In the genomic region with DNA sequence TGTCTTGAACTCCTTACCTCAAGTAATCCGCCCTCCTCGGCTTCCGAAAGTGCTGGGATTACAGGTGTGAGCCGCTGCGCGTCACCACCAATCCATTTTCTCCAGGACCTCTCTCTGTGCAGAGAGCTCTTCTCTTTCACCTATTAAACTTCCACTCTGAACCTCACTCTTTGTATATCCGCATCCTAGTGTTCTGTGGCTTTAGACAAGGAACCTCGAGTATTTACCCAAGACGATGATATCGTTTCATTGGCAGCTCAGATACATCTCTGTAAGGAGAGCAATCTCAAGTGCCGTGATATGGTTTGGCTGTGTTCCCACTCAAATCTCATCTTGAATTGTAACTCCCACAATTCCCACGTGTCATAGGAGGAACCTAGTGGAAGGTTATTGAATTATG, we compare ENCODE assay signal across 15 cellular contexts.
"Had no signal": no experiment of that assay in that cellular context is flagged by ENCODE, and none has a peak within 500 bp of the region (broad histone marks: within the 10 kb centered on the region; RNA-seq: fewer than 3 reads in every experiment).

No MANE protein-coding gene starts in this region.

- H3K27ac ChIP-seq: cardiac muscle cell, coronary artery, neutrophil, skin epidermis had no signal

- H3K27me3 ChIP-seq: cardiac muscle cell, neutrophil had no signal

- DNase-seq: activated CD4-positive, alpha-beta T cell treated with anti-CD3 and anti-CD28 coated beads for 1 hour; activated CD4-positive, alpha-beta T cell treated with anti-CD3 and anti-CD28 coated beads, Interleukin-2, amount 50 U/mL, for 48 hours; activated gamma-delta T cell treated with Interleukin-2 at 50 U/mL for 16 hours; activated naive CD8-positive, alpha-beta T cell treated with anti-CD3 and anti-CD28 coated beads for 36 hours; activated T-cell treated with anti-CD3 and anti-CD28 coated beads, Interleukin-2, amount 50 U/mL, for 4 hours; aorta; effector memory CD8-positive, alpha-beta T cell; hypothalamus; mucosa of descending colon; naive thymus-derived CD8-positive, alpha-beta T cell had no signal

- H3K4me3 ChIP-seq: cardiac muscle cell, coronary artery, mucosa of descending colon, skin epidermis had no signal

- H3K4me3 Mint-ChIP-seq: activated naive CD8-positive, alpha-beta T cell treated with anti-CD3 and anti-CD28 coated beads for 36 hours; activated T-cell treated with anti-CD3 and anti-CD28 coated beads, Interleukin-2, amount 50 U/mL, for 4 hours; effector memory CD8-positive, alpha-beta T cell; naive thymus-derived CD8-positive, alpha-beta T cell had no signal

- FAIRE-seq: urothelium cell line had no signal

- ATAC-seq: activated T-cell treated with anti-CD3 and anti-CD28 coated beads, Interleukin-2, amount 50 U/mL, for 4 hours; effector memory CD8-positive, alpha-beta T cell; mucosa of descending colon; naive thymus-derived CD8-positive, alpha-beta T cell had no signal

- H3K36me3 ChIP-seq: cardiac muscle cell, neutrophil had no signal

- H3K27ac Mint-ChIP-seq: activated naive CD8-positive, alpha-beta T cell treated with anti-CD3 and anti-CD28 coated beads for 36 hours; effector memory CD8-positive, alpha-beta T cell had no signal

- H3K27me3 Mint-ChIP-seq: naive thymus-derived CD8-positive, alpha-beta T cell had no signal

- H3K9me3 ChIP-seq: neutrophil had no signal
